ENCODE assay signal across 21 cellular contexts in the genomic region with DNA sequence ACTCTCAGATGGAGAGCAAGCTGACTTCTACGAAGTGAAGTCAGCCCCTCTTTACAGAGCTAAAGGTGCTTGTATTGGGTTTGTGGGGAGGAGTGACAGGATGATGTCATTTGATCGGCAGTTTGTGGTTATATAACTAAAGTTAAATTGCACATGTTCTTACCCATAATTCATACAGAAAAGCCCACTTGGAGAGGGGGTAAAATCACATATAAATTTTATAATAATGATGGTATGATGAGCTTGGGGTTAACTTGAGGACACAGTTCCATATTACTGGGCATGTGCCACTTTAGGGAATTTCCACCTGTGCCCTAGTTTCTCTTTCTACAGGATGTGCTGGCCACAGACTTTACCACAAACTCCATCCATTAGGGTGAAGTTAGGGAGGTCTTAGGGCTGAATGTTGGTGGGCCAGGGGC.
A peak's percentile ranks its signal among the peaks of the same experiment; 100 is the strongest.
DNase-seq lines count a peak whose midpoint lies in the region; ATAC-seq and TF ChIP-seq lines count a peak whose summit lies in the region.
"Had no signal": no experiment of that assay in that cellular context is flagged by ENCODE, and none has a peak within 500 bp of the region (broad histone marks: within the 10 kb centered on the region; RNA-seq: fewer than 3 reads in every experiment).

No MANE protein-coding gene starts in this region.

- H3K4me3 Mint-ChIP-seq in stimulated activated effector memory CD8-positive, alpha-beta T cell treated with anti-CD3 and anti-CD28 coated beads, Interleukin-12 subunit alpha, Interleukin-12 subunit beta, amount 100 ng/mL, for 72 hours = no peak overlapping the region
- no peak overlapping the region for H3K4me3 Mint-ChIP-seq in GM23338
- H3K4me3 Mint-ChIP-seq in activated T-cell treated with anti-CD3 and anti-CD28 coated beads, Interleukin-2, amount 50 U/mL, for 24 hours = no peak overlapping the region

- H3K27me3 ChIP-seq in GM23338 (ENCODE audit: insufficient read depth) = no peaks in the 10 kb centered on the region
- H3K27me3 ChIP-seq: hepatocyte, thyroid gland had no signal

- H3K79me2 ChIP-seq in GM23338 (replicated peaks; ENCODE audit: insufficient read depth) = no peaks in the 10 kb centered on the region
- H3K79me2 ChIP-seq: hepatocyte had no signal

- no peaks in the 10 kb centered on the region; the same call in 1 of the 2 replicates for H3K9me2 ChIP-seq in GM23338 (ENCODE audit: insufficient read depth)

- H3K36me3 Mint-ChIP-seq in stimulated activated effector memory CD8-positive, alpha-beta T cell treated with anti-CD3 and anti-CD28 coated beads, Interleukin-12 subunit alpha, Interleukin-12 subunit beta, amount 100 ng/mL, for 72 hours = no peaks in the 10 kb centered on the region
- peaks cover 2% of the 10 kb centered on the region; the same call in 1 of the 3 replicates for H3K36me3 Mint-ChIP-seq in GM23338 (ENCODE audit: low read depth)
- no peaks in the 10 kb centered on the region for H3K36me3 Mint-ChIP-seq in activated T-cell treated with anti-CD3 and anti-CD28 coated beads, Interleukin-2, amount 50 U/mL, for 24 hours (ENCODE audit: low read depth)

- no peaks in the 10 kb centered on the region for H4K20me1 ChIP-seq in GM23338 (replicated peaks; ENCODE audit: insufficient read depth)

- H3K4me2 ChIP-seq in GM23338 = no peak overlapping the region
- H3K4me2 ChIP-seq: hepatocyte, PC-9, smooth muscle cell had no signal

- H3K27ac ChIP-seq in GM23338 (ENCODE audit: low read depth) = no peak overlapping the region
- H3K27ac ChIP-seq: hepatocyte, PC-9, psoas muscle, thyroid gland had no signal

- no peak overlapping the region for H2AFZ ChIP-seq in GM23338
- H2AFZ ChIP-seq: hepatocyte, PC-9 had no signal

- H3K9me3 Mint-ChIP-seq in stimulated activated effector memory CD8-positive, alpha-beta T cell treated with anti-CD3 and anti-CD28 coated beads, Interleukin-12 subunit alpha, Interleukin-12 subunit beta, amount 100 ng/mL, for 72 hours = peaks cover 18% of the 10 kb centered on the region
- H3K9me3 Mint-ChIP-seq in GM23338 = 0 out of 3 replicates have a peak, but pooled peaks cover 2% of the 10 kb centered on the region
- peaks cover 10% of the 10 kb centered on the region for H3K9me3 Mint-ChIP-seq in activated T-cell treated with anti-CD3 and anti-CD28 coated beads, Interleukin-2, amount 50 U/mL, for 24 hours

- H3K4me3 ChIP-seq in Jurkat, Clone E6-1 (ENCODE audit: low read length) = no peak overlapping the region
- no peak overlapping the region for H3K4me3 ChIP-seq in GM23338
- H3K4me3 ChIP-seq: hepatocyte, K562, PC-9, psoas muscle, smooth muscle cell, thyroid gland had no signal

- no peaks in the 10 kb centered on the region for H3K4me1 ChIP-seq in GM23338 (ENCODE audit: insufficient read depth)
- H3K4me1 ChIP-seq: psoas muscle, thyroid gland had no signal

- H3K27me3 Mint-ChIP-seq in GM23338 (ENCODE audit: insufficient read depth, low read depth, poor library complexity) = peaks cover 4% of the 10 kb centered on the region
- no peaks in the 10 kb centered on the region for H3K27me3 Mint-ChIP-seq in activated T-cell treated with anti-CD3 and anti-CD28 coated beads, Interleukin-2, amount 50 U/mL, for 24 hours

- ATAC-seq in GM18868 (IDR thresholded peaks at IDR 0.05; ENCODE audit: unreplicated experiment) = peak; percentile 88
- ATAC-seq in HG02642 (IDR thresholded peaks at IDR 0.05; ENCODE audit: poor library complexity, unreplicated experiment) = peak; percentile 76
- ATAC-seq in stimulated activated effector memory CD8-positive, alpha-beta T cell treated with anti-CD3 and anti-CD28 coated beads, Interleukin-12 subunit alpha, Interleukin-12 subunit beta, amount 100 ng/mL, for 72 hours = peak; percentile 31
- no peak for ATAC-seq in GM23338
- ATAC-seq: K562, psoas muscle had no signal

- DNase-seq in Jurkat, Clone E6-1 (ENCODE audit: low read depth, low spot score) = peak; percentile 73
- no peak for DNase-seq in stimulated activated effector memory CD8-positive, alpha-beta T cell treated with anti-CD3 and anti-CD28 coated beads, Interleukin-12 subunit alpha, Interleukin-12 subunit beta, amount 100 ng/mL, for 72 hours (ENCODE audit: low spot score in 2 of 2)
- DNase-seq in GM23338 (ENCODE audit: low spot score) = no peak
- DNase-seq in activated T-cell treated with anti-CD3 and anti-CD28 coated beads, Interleukin-2, amount 50 U/mL, for 24 hours = no peak
- DNase-seq in GM19240 (ENCODE audit: insufficient read length, low spot score) = no peak
- DNase-seq: activated CD4-positive, alpha-beta T cell treated with anti-CD3 and anti-CD28 coated beads for 1 hour; activated gamma-delta T cell; GOT3; kidney glomerular epithelial cell; mesendoderm; NCI-H1092 treated with DMSO at 0.1 percent for 48 hours; NCI-H526 treated with DMSO at 0.1 percent for 48 hours; PC-9; psoas muscle; T-helper 9 cell; thyroid gland had no signal

- no peaks in the 10 kb centered on the region for H3F3A ChIP-seq in GM23338 (replicated peaks; ENCODE audit: low read depth)

- H3K27ac Mint-ChIP-seq in stimulated activated effector memory CD8-positive, alpha-beta T cell treated with anti-CD3 and anti-CD28 coated beads, Interleukin-12 subunit alpha, Interleukin-12 subunit beta, amount 100 ng/mL, for 72 hours = no peak overlapping the region
- H3K27ac Mint-ChIP-seq in GM23338 = no peak overlapping the region
- no peak overlapping the region for H3K27ac Mint-ChIP-seq in activated T-cell treated with anti-CD3 and anti-CD28 coated beads, Interleukin-2, amount 50 U/mL, for 24 hours

- no peak for TF ChIP-seq CTCF in GM23338 (conservative IDR thresholded peaks at IDR 0.05; ENCODE audit: low read depth in 2 of 2)

- H3K36me3 ChIP-seq in GM23338 (ENCODE audit: insufficient read depth) = 0 out of 2 replicates have a peak, but pooled peaks cover 6% of the 10 kb centered on the region
- H3K36me3 ChIP-seq: thyroid gland had no signal

- no peaks in the 10 kb centered on the region for H3K4me1 Mint-ChIP-seq in stimulated activated effector memory CD8-positive, alpha-beta T cell treated with anti-CD3 and anti-CD28 coated beads, Interleukin-12 subunit alpha, Interleukin-12 subunit beta, amount 100 ng/mL, for 72 hours
- no peaks in the 10 kb centered on the region; the same call in 2 of the 3 replicates for H3K4me1 Mint-ChIP-seq in GM23338
- H3K4me1 Mint-ChIP-seq in activated T-cell treated with anti-CD3 and anti-CD28 coated beads, Interleukin-2, amount 50 U/mL, for 24 hours (ENCODE audit: low read depth) = no peaks in the 10 kb centered on the region

TF ChIP-seq in GM23338, 12 proteins besides CTCF, POLR2A, EP300 and RAD21 (continues in another document):
- no peak for TF ChIP-seq EZH2phosphoT487 (IDR thresholded peaks at IDR 0.05; ENCODE audit: unreplicated experiment)
- TF ChIP-seq CREB1 (CRISPR knock-in tag; IDR thresholded peaks at IDR 0.05; ENCODE audit: low read depth) = no peak
- no peak for TF ChIP-seq NANOG (IDR thresholded peaks at IDR 0.05; ENCODE audit: borderline replicate concordance)
- no peak for TF ChIP-seq POLR2AphosphoS5 (IDR thresholded peaks at IDR 0.05; ENCODE audit: low read depth)
- TF ChIP-seq ZNF331 (CRISPR knock-in tag; IDR thresholded peaks at IDR 0.05; ENCODE audit: low read depth) = no peak
- no peak for TF ChIP-seq STAT1 (IDR thresholded peaks at IDR 0.05; ENCODE audit: unreplicated experiment)
- TF ChIP-seq, protein P1, sequence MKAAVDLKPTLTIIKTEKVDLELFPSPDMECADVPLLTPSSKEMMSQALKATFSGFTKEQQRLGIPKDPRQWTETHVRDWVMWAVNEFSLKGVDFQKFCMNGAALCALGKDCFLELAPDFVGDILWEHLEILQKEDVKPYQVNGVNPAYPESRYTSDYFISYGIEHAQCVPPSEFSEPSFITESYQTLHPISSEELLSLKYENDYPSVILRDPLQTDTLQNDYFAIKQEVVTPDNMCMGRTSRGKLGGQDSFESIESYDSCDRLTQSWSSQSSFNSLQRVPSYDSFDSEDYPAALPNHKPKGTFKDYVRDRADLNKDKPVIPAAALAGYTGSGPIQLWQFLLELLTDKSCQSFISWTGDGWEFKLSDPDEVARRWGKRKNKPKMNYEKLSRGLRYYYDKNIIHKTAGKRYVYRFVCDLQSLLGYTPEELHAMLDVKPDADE (IDR thresholded peaks at IDR 0.05) = no peak
- no peak for TF ChIP-seq EZH2 (IDR thresholded peaks at IDR 0.05; ENCODE audit: low read depth, unreplicated experiment)
- TF ChIP-seq JUNB (IDR thresholded peaks at IDR 0.05; ENCODE audit: unreplicated experiment) = no peak
- no peak for TF ChIP-seq ZNF114 (CRISPR knock-in tag; IDR thresholded peaks at IDR 0.05)
